In genomic region chr14:99314623-99315022, GRCh38 we compare ENCODE assay signal across 1 cellular context.
TF ChIP-seq lines count a peak whose summit lies in the region.

No MANE protein-coding gene starts in this region.

TF ChIP-seq in HCT116, 20 proteins besides CTCF, POLR2A, EP300 and RAD21 (continued from another document):
- TF ChIP-seq REST (IDR thresholded peaks at IDR 0.05; ENCODE audit: low read depth) (no peak), SRF (IDR thresholded peaks at IDR 0.05; ENCODE audit: low read depth) (no peak), JUND (IDR thresholded peaks at IDR 0.05) (no peak), CEBPB (IDR thresholded peaks at IDR 0.05; ENCODE audit: low read depth) (no peak), EGR1 (IDR thresholded peaks at IDR 0.05; ENCODE audit: low read depth) (no peak), YY1 (IDR thresholded peaks at IDR 0.05; ENCODE audit: extremely low read depth, insufficient replicate concordance, low read depth, low read length) (no peak)
